1 cellular context compared by ENCODE assay signal in the genomic region with DNA sequence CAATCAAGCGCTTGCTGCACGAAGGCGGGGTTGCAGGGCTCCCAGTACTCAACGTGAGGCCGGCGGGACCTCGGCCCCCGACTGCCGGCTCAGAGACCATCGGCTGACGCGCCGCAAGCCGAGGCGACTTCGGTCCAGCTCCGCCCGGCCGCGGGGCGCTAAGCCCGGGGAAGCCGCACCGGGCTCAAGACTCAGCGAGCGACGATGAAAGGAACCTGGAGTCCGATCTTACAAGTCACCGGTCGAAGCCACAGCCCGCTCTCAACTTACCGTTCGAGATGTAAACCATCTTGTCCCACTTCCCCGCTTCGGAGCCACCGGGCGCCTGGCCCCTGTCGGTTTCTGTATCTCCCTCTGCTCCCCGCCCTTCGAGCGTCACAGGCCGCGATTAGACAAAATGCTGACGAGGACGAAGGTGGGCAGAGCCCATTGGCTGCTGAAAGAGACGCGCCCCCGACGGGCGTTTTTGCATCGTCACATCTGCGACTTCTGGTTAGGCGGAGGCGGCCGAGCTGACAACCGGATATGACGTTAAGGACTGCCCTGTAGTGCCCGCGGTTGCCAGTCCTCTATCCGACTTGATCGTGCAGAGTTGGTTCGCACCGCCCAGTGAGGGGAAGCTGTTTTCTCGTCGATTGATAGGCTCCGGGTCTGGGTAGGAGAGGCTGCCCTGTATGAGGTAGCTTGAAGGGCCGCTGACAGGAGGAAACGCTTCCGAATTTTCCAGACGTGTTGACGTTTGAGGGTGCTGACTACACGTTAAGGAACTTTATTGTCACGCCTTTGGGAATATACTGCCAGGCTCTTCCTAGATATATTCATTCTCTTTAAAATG.
TF ChIP-seq lines count a peak whose summit lies in the region.

A gene (minus strand): TSS at position 360 of the 835 bp plus-strand sequence.

TF ChIP-seq in HepG2, 621 proteins besides CTCF, POLR2A, EP300 and RAD21 (continued from another document and continues in another):
- TF ChIP-seq, protein P1, sequence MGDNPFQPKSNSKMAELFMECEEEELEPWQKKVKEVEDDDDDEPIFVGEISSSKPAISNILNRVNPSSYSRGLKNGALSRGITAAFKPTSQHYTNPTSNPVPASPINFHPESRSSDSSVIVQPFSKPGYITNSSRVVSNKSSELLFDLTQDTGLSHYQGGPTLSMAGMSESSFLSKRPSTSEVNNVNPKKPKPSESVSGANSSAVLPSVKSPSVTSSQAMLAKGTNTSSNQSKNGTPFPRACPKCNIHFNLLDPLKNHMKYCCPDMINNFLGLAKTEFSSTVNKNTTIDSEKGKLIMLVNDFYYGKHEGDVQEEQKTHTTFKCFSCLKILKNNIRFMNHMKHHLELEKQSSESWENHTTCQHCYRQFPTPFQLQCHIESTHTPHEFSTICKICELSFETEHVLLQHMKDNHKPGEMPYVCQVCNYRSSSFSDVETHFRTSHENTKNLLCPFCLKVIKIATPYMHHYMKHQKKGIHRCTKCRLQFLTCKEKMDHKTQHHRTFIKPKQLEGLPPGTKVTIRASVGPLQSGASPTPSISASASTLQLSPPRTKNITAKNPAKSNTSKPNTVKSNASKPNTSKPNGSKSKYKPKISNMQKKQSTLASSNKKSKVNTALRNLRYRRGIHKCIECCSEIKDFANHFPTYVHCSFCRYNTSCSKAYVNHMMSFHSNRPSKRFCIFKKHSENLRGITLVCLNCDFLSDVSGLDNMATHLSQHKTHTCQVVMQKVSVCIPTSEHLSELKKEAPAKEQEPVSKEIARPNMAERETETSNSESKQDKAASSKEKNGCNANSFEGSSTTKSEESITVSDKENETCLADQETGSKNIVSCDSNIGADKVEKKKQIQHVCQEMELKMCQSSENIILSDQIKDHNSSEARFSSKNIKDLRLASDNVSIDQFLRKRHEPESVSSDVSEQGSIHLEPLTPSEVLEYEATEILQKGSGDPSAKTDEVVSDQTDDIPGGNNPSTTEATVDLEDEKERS (CRISPR knock-in tag; IDR thresholded peaks at IDR 0.05), result peak; percentile 60; the same call in 1 of the 2 replicates
- TF ChIP-seq ESRRA (CRISPR knock-in tag; IDR thresholded peaks at IDR 0.05; ENCODE audit: low read depth) (0 out of 2 replicates have a peak, but pooled peaks have one; percentile 62), MYNN (CRISPR knock-in tag; IDR thresholded peaks at IDR 0.05; ENCODE audit: low read depth) (0 out of 2 replicates have a peak, but pooled peaks have one; percentile 46), EHMT2 (IDR thresholded peaks at IDR 0.05; ENCODE audit: borderline replicate concordance, low read depth, low read length) (0 out of 2 replicates have a peak, but pooled peaks have one; percentile 43), ETV5 (CRISPR knock-in tag; IDR thresholded peaks at IDR 0.05; ENCODE audit: borderline replicate concordance) (peak; percentile 40; the same call in 1 of the 2 replicates), SIN3B (IDR thresholded peaks at IDR 0.05; ENCODE audit: low read length) (peak; percentile 60; the same call in 1 of the 2 replicates), ZNF629 (CRISPR knock-in tag; conservative IDR thresholded peaks at IDR 0.05) (no peak), SRY (CRISPR knock-in tag; IDR thresholded peaks at IDR 0.05) (no peak), SOX6 (IDR thresholded peaks at IDR 0.05) (no peak), SOX6 (CRISPR knock-in tag; IDR thresholded peaks at IDR 0.05) (peak; percentile 63), CREM (IDR thresholded peaks at IDR 0.05) (peak; percentile 99), CREM (CRISPR knock-in tag; IDR thresholded peaks at IDR 0.05) (peak; percentile 66; the same call in 1 of the 2 replicates), TGIF2 (CRISPR knock-in tag; IDR thresholded peaks at IDR 0.05) (peak; percentile 78; the same call in 1 of the 2 replicates), ZNF749 (CRISPR knock-in tag; IDR thresholded peaks at IDR 0.05; ENCODE audit: borderline replicate concordance) (peak; percentile 27; the same call in 1 of the 2 replicates), MTA1 (CRISPR knock-in tag; IDR thresholded peaks at IDR 0.05; ENCODE audit: borderline replicate concordance) (0 out of 2 replicates have a peak, but pooled peaks have one; percentile 24), SNAI1 (CRISPR knock-in tag; IDR thresholded peaks at IDR 0.05; ENCODE audit: borderline replicate concordance) (no peak; the same call in 1 of the 2 replicates), RORA (CRISPR knock-in tag; IDR thresholded peaks at IDR 0.05) (no peak), DMAP1 (CRISPR knock-in tag; IDR thresholded peaks at IDR 0.05) (peak; percentile 36; the same call in 1 of the 2 replicates), KLF6 (CRISPR knock-in tag; IDR thresholded peaks at IDR 0.05) (0 out of 2 replicates have a peak, but pooled peaks have one; percentile 15), ZNF558 (CRISPR knock-in tag; IDR thresholded peaks at IDR 0.05; ENCODE audit: borderline replicate concordance) (no peak), HDAC6 (IDR thresholded peaks at IDR 0.05; ENCODE audit: low read depth, low read length) (no peak), SMC3 (IDR thresholded peaks at IDR 0.05; ENCODE audit: low read length) (0 out of 2 replicates have a peak, but pooled peaks have one; percentile 1), MED8 (CRISPR knock-in tag; IDR thresholded peaks at IDR 0.05; ENCODE audit: insufficient replicate concordance) (peak; percentile 22), DNMT1 (CRISPR knock-in tag; IDR thresholded peaks at IDR 0.05) (peak; percentile 85; the same call in 1 of the 2 replicates), XRCC5 (optimal IDR thresholded peaks at IDR 0.05; ENCODE audit: low read length) (peak; percentile 71), ZFX (CRISPR knock-in tag; IDR thresholded peaks at IDR 0.05; ENCODE audit: low read depth) (peak; percentile 76), ZMYM3 (CRISPR knock-in tag; IDR thresholded peaks at IDR 0.05) (peak; percentile 13; the same call in 1 of the 2 replicates), NFE2L2 (IDR thresholded peaks at IDR 0.05; ENCODE audit: low read length) (peak; percentile 74), SP1 (IDR thresholded peaks at IDR 0.05) (no peak), SP1 (CRISPR knock-in tag; IDR thresholded peaks at IDR 0.05) (peak; percentile 72), GATA4 (IDR thresholded peaks at IDR 0.05; ENCODE audit: borderline replicate concordance, low read depth) (0 out of 2 replicates have a peak, but pooled peaks have one; percentile 26)
- TF ChIP-seq, protein P2, sequence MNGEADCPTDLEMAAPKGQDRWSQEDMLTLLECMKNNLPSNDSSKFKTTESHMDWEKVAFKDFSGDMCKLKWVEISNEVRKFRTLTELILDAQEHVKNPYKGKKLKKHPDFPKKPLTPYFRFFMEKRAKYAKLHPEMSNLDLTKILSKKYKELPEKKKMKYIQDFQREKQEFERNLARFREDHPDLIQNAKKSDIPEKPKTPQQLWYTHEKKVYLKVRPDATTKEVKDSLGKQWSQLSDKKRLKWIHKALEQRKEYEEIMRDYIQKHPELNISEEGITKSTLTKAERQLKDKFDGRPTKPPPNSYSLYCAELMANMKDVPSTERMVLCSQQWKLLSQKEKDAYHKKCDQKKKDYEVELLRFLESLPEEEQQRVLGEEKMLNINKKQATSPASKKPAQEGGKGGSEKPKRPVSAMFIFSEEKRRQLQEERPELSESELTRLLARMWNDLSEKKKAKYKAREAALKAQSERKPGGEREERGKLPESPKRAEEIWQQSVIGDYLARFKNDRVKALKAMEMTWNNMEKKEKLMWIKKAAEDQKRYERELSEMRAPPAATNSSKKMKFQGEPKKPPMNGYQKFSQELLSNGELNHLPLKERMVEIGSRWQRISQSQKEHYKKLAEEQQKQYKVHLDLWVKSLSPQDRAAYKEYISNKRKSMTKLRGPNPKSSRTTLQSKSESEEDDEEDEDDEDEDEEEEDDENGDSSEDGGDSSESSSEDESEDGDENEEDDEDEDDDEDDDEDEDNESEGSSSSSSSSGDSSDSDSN (CRISPR knock-in tag; IDR thresholded peaks at IDR 0.05), result peak; percentile 75
- TF ChIP-seq, protein P3, sequence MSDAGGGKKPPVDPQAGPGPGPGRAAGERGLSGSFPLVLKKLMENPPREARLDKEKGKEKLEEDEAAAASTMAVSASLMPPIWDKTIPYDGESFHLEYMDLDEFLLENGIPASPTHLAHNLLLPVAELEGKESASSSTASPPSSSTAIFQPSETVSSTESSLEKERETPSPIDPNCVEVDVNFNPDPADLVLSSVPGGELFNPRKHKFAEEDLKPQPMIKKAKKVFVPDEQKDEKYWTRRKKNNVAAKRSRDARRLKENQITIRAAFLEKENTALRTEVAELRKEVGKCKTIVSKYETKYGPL (CRISPR knock-in tag; IDR thresholded peaks at IDR 0.05), result peak; percentile 55; the same call in 1 of the 2 replicates
- TF ChIP-seq, protein P4, sequence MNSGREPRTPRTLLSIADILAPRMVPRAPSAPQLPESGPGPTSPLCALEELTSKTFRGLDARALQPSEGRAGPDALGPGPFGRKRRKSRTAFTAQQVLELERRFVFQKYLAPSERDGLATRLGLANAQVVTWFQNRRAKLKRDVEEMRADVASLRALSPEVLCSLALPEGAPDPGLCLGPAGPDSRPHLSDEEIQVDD (CRISPR knock-in tag; IDR thresholded peaks at IDR 0.05; ENCODE audit: borderline replicate concordance), result no peak
- TF ChIP-seq, protein P5, sequence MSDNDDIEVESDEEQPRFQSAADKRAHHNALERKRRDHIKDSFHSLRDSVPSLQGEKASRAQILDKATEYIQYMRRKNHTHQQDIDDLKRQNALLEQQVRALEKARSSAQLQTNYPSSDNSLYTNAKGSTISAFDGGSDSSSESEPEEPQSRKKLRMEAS (IDR thresholded peaks at IDR 0.05), result peak; percentile 83
- TF ChIP-seq, protein P6, sequence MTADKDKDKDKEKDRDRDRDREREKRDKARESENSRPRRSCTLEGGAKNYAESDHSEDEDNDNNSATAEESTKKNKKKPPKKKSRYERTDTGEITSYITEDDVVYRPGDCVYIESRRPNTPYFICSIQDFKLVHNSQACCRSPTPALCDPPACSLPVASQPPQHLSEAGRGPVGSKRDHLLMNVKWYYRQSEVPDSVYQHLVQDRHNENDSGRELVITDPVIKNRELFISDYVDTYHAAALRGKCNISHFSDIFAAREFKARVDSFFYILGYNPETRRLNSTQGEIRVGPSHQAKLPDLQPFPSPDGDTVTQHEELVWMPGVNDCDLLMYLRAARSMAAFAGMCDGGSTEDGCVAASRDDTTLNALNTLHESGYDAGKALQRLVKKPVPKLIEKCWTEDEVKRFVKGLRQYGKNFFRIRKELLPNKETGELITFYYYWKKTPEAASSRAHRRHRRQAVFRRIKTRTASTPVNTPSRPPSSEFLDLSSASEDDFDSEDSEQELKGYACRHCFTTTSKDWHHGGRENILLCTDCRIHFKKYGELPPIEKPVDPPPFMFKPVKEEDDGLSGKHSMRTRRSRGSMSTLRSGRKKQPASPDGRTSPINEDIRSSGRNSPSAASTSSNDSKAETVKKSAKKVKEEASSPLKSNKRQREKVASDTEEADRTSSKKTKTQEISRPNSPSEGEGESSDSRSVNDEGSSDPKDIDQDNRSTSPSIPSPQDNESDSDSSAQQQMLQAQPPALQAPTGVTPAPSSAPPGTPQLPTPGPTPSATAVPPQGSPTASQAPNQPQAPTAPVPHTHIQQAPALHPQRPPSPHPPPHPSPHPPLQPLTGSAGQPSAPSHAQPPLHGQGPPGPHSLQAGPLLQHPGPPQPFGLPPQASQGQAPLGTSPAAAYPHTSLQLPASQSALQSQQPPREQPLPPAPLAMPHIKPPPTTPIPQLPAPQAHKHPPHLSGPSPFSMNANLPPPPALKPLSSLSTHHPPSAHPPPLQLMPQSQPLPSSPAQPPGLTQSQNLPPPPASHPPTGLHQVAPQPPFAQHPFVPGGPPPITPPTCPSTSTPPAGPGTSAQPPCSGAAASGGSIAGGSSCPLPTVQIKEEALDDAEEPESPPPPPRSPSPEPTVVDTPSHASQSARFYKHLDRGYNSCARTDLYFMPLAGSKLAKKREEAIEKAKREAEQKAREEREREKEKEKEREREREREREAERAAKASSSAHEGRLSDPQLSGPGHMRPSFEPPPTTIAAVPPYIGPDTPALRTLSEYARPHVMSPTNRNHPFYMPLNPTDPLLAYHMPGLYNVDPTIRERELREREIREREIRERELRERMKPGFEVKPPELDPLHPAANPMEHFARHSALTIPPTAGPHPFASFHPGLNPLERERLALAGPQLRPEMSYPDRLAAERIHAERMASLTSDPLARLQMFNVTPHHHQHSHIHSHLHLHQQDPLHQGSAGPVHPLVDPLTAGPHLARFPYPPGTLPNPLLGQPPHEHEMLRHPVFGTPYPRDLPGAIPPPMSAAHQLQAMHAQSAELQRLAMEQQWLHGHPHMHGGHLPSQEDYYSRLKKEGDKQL (CRISPR knock-in tag; IDR thresholded peaks at IDR 0.05; ENCODE audit: low read depth), result no peak
- TF ChIP-seq, protein P7, sequence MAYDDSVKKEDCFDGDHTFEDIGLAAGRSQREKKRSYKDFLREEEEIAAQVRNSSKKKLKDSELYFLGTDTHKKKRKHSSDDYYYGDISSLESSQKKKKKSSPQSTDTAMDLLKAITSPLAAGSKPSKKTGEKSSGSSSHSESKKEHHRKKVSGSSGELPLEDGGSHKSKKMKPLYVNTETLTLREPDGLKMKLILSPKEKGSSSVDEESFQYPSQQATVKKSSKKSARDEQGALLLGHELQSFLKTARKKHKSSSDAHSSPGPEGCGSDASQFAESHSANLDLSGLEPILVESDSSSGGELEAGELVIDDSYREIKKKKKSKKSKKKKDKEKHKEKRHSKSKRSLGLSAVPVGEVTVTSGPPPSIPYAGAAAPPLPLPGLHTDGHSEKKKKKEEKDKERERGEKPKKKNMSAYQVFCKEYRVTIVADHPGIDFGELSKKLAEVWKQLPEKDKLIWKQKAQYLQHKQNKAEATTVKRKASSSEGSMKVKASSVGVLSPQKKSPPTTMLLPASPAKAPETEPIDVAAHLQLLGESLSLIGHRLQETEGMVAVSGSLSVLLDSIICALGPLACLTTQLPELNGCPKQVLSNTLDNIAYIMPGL (CRISPR knock-in tag; IDR thresholded peaks at IDR 0.05; ENCODE audit: borderline replicate concordance in 1 of 2, low read depth in 1 of 2), result peak; percentile 38 to 65; a peak in 3 of 4 replicates
- TF ChIP-seq, protein P8, sequence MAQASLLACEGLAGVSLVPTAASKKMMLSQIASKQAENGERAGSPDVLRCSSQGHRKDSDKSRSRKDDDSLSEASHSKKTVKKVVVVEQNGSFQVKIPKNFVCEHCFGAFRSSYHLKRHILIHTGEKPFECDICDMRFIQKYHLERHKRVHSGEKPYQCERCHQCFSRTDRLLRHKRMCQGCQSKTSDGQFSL (CRISPR knock-in tag; IDR thresholded peaks at IDR 0.05), result no peak
- TF ChIP-seq, protein P9, sequence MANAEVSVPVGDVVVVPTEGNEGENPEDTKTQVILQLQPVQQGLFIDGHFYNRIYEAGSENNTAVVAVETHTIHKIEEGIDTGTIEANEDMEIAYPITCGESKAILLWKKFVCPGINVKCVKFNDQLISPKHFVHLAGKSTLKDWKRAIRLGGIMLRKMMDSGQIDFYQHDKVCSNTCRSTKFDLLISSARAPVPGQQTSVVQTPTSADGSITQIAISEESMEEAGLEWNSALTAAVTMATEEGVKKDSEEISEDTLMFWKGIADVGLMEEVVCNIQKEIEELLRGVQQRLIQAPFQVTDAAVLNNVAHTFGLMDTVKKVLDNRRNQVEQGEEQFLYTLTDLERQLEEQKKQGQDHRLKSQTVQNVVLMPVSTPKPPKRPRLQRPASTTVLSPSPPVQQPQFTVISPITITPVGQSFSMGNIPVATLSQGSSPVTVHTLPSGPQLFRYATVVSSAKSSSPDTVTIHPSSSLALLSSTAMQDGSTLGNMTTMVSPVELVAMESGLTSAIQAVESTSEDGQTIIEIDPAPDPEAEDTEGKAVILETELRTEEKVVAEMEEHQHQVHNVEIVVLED (CRISPR knock-in tag; IDR thresholded peaks at IDR 0.05; ENCODE audit: borderline replicate concordance), result peak; percentile 81
